Comparison of ENCODE assay signal across 31 cellular contexts in the genomic region with DNA sequence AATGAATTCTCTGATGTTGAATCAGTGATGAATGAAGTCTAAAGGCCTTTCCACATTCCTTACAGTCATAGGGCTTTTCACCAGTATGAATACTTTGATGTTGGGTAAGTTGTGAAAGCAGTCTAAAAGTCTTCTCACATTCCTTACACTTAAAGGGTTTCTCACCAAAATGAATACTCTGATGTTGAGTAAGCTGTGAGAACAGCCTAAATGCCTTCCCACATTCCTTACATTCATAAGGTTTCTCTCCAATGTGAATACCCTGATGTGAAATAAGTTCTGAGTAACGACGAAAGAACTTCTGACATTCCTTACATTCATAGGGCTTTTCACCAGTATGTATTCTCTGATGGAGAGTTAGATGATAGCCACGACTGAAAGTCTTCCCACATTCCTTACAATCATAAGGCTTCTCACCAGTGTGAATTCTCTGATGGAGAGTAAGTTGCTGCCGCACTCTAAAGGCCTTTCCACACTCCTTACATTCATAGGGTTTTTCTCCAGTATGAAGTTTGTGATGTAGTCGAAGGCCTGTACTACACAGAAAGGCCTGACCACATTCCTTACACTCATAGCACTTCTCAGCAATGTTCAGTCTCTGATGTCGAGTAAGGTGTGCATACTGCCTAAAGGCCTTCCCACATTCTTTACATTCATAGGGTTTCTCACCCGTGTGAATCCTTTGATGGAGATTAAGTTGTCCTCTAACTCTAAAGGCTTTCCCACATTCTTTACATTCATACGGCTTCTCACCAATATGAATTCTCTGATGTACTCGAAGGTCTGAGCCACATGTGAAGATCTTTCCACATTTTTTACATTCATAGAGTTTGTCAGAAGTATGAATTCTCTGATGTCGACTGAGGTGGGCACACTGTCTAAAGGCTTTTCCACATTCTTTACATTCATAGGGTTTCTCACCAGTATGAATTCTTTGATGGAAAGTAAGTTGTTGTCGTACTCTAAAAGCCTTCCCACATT. TPM values are rescaled to one million over a fixed set of nuclear protein-coding genes. Genes with fewer than 3 reads are reported as not detected.
DNase-seq lines count a peak whose midpoint lies in the region; ATAC-seq, FAIRE-seq and TF ChIP-seq lines count a peak whose summit lies in the region.
"Had no signal": no experiment of that assay in that cellular context is flagged by ENCODE, and none has a peak within 500 bp of the region (broad histone marks: within the 10 kb centered on the region; RNA-seq: fewer than 3 reads in every experiment).

No MANE protein-coding gene starts in this region.

- H3K4me1 ChIP-seq in H1 (replicated peaks in 1 of 4; ENCODE audit: control insufficient read depth in 3 of 4, insufficient read depth in 4 of 4, low read length in 3 of 4) (no peaks in the 10 kb centered on the region), trophoblast cell (ENCODE audit: control insufficient read depth in 1 of 2, insufficient read depth in 2 of 2, low read length in 2 of 2) (no peaks in the 10 kb centered on the region)
- H3K4me1 ChIP-seq: breast epithelium, HAP-1, upper lobe of right lung had no signal

- H2AFZ ChIP-seq in H1 (ENCODE audit: low read length) (no peak overlapping the region), trophoblast cell (ENCODE audit: insufficient read depth, low read length, poor library complexity) (no peak overlapping the region)
- H2AFZ ChIP-seq: PC-9 had no signal

- ATAC-seq in GM19397 (IDR thresholded peaks at IDR 0.05; ENCODE audit: unreplicated experiment) = no peak
- ATAC-seq: stimulated activated naive B cell treated with anti-CD40 and anti-IgM and Interleukin-4, amounts not matched to agents 10 μg/mL and 1 μg/mL and 100 μg/mL, for 72 hours; upper lobe of right lung had no signal

- no peaks in the 10 kb centered on the region for H3K79me2 ChIP-seq in H1 (ENCODE audit: control insufficient read depth in 1 of 2, insufficient read depth in 2 of 2, low read length in 2 of 2)
- H3K79me2 ChIP-seq in trophoblast cell (ENCODE audit: control insufficient read depth, insufficient read depth, low read length, poor library complexity) = no peaks in the 10 kb centered on the region

- H2AK5ac ChIP-seq in H1 (ENCODE audit: low read depth, low read length) = no peak overlapping the region
- no peak overlapping the region for H2AK5ac ChIP-seq in trophoblast cell (ENCODE audit: low read length)

- H3K9ac ChIP-seq in H1 (replicated peaks in 1 of 4; ENCODE audit: extremely low read depth in 1 of 4, low read depth in 3 of 4, low read length in 3 of 4) (no peak overlapping the region), trophoblast cell (ENCODE audit: low read length) (no peak overlapping the region)

- TF ChIP-seq EP300 in H1 (IDR thresholded peaks at IDR 0.05; ENCODE audit: borderline replicate concordance in 1 of 2, low read depth in 2 of 2, low read length in 2 of 2) = no peak

- H3K23me2 ChIP-seq in H1 (ENCODE audit: low read depth, low read length) = no peaks in the 10 kb centered on the region

- no peaks in the 10 kb centered on the region for H4K20me1 ChIP-seq in H1 (replicated peaks in 1 of 2; ENCODE audit: control insufficient read depth in 1 of 2, insufficient read depth in 2 of 2, low read length in 2 of 2)

- no peak overlapping the region for H4K5ac ChIP-seq in H1 (ENCODE audit: insufficient read length, low read depth, low read length)

- H2BK15ac ChIP-seq in H1 (ENCODE audit: low read length) = no peak overlapping the region

- H3K27ac ChIP-seq in H1 (ENCODE audit: low read depth, low read length) = no peak overlapping the region
- no peak overlapping the region for H3K27ac ChIP-seq in trophoblast cell (ENCODE audit: low read depth, low read length)
- H3K27ac ChIP-seq: breast epithelium, PC-9, skin epidermis, upper lobe of right lung had no signal

- WGBS in H1 (ENCODE audit: extremely low coverage in 1 of 2, insufficient coverage in 1 of 2, insufficient read length in 1 of 2, insufficient replicate concordance in 2 of 2, low coverage in 1 of 2, low lambda C conversion rate in 2 of 2, missing lambda C conversion rate in 1 of 2), 2 experiments = 90% methylated on average over 11 of the region's 11 CpGs; no CpG with 5 or more reads in 1 of the 2 experiments
- WGBS in trophoblast cell (ENCODE audit: extremely low coverage, insufficient coverage, insufficient read length) = no CpG with 5 or more reads among the region's 11 CpGs

- POLR2A ChIA-PET in H1 (lab: Charles Lee; ENCODE audit: partially characterized antibody) = no interaction called here

- H3K23ac ChIP-seq in H1 (ENCODE audit: insufficient read length) = no peak overlapping the region
- H3K23ac ChIP-seq in trophoblast cell (ENCODE audit: low read length) = no peak overlapping the region

- DNase-seq in EH (ENCODE audit: low read depth) (peak; percentile 10), RKO (ENCODE audit: low spot score) (peak; percentile 40), H1 (ENCODE audit: low read depth in 1 of 2, low spot score in 2 of 2) (no peak), trophoblast cell (peak; percentile 19 to 74), COR-L47 (lab: John Stamatoyannopoulos, UW) (no peak), DMS53 treated with DMSO at 0.1 percent for 48 hours (lab: John Stamatoyannopoulos, UW; ENCODE audit: unreplicated experiment) (no peak)
- DNase-seq in stimulated activated CD4-positive, alpha-beta T cell treated with anti-CD3 and anti-CD28 coated beads, Interleukin-4, amount 100 ng/mL, for 4 hours = no peak
- DNase-seq: activated CD4-positive, alpha-beta memory T cell treated with anti-CD3 and anti-CD28 coated beads, Interleukin-2, amount 10 ng/mL, durations not matched to agents 7 days and 5 days; activated CD4-positive, alpha-beta T cell treated with anti-CD3 and anti-CD28 coated beads for 1 hour; activated naive CD4-positive, alpha-beta T cell treated with anti-CD3 and anti-CD28 coated beads, Interleukin-2, amount 50 U/mL, for 16 hours; C1 segment of cervical spinal cord; effector CD8-positive, alpha-beta T cell; glutamatergic neuron; islet precursor cell; Karpas-422; naive B cell; NCI-H1417; NCI-H2081; NCI-H2227 treated with DMSO at 0.1 percent for 48 hours; NCI-H526 treated with DMSO at 0.1 percent for 48 hours; PC-9; SIG-M5; stimulated activated naive B cell treated with anti-CD40 and anti-IgM and Interleukin-4, amounts not matched to agents 10 μg/mL and 1 μg/mL and 100 μg/mL, for 72 hours; upper lobe of right lung had no signal

- H2BK5ac ChIP-seq in H1 (ENCODE audit: low read depth, low read length) (no peak overlapping the region), trophoblast cell (ENCODE audit: low read depth, low read length, poor library complexity) (no peak overlapping the region)

- H3K4me2 ChIP-seq in H1 (ENCODE audit: insufficient read depth in 1 of 2, low read depth in 2 of 2, low read length in 2 of 2) = no peak overlapping the region
- H3K4me2 ChIP-seq in trophoblast cell (ENCODE audit: low read length) = no peak overlapping the region
- H3K4me2 ChIP-seq: PC-9 had no signal

- H3K18ac ChIP-seq in H1 (ENCODE audit: extremely low read depth, low read length) (no peak overlapping the region), trophoblast cell (ENCODE audit: low read length) (no peak overlapping the region)

- H3K14ac ChIP-seq in H1 (ENCODE audit: insufficient read length) (no peak overlapping the region), trophoblast cell (ENCODE audit: low read length) (no peak overlapping the region)

- H3K36me3 ChIP-seq in H1 (ENCODE audit: control insufficient read depth in 2 of 4, insufficient read depth in 4 of 4, low read length in 3 of 4) (peaks cover 0 to 32% (median 12%) of the 10 kb centered on the region in 4 experiments; a peak in 5 of 8 replicates), trophoblast cell (ENCODE audit: control insufficient read depth in 1 of 2, insufficient read depth in 2 of 2, low read length in 2 of 2) (peaks cover 15 to 16% of the 10 kb centered on the region in 2 experiments)

- no peak overlapping the region for H2BK20ac ChIP-seq in H1 (ENCODE audit: low read length)

- no peak for TF ChIP-seq RAD21 in H1 (IDR thresholded peaks at IDR 0.05 in 1 of 2, conservative IDR thresholded peaks at IDR 0.05 in 1 of 2; ENCODE audit: low read depth in 2 of 2, low read length in 2 of 2)

- H3K56ac ChIP-seq in H1 (replicated peaks; ENCODE audit: insufficient read length, low read depth, low read length) = no peak overlapping the region

- H3K27me3 ChIP-seq in H1 (replicated peaks in 1 of 4; ENCODE audit: control insufficient read depth in 3 of 4, extremely low read depth in 1 of 4, insufficient read depth in 3 of 4, low read length in 3 of 4) (no peaks in the 10 kb centered on the region), trophoblast cell (ENCODE audit: insufficient read depth, low read length) (no peaks in the 10 kb centered on the region)
- H3K27me3 ChIP-seq: breast epithelium, upper lobe of right lung had no signal

- no peak overlapping the region for H2BK12ac ChIP-seq in H1 (ENCODE audit: low read depth, low read length)
- H2BK12ac ChIP-seq in trophoblast cell (ENCODE audit: low read length) = no peak overlapping the region

- H4K91ac ChIP-seq in H1 (replicated peaks; ENCODE audit: insufficient read length, low read length) = no peak overlapping the region
- H4K91ac ChIP-seq in trophoblast cell (ENCODE audit: low read depth, low read length) = no peak overlapping the region

- H3K4me3 ChIP-seq in H1 (ENCODE audit: extremely low read depth in 1 of 4, insufficient read depth in 2 of 4, low read depth in 3 of 4, low read length in 4 of 4) = no peak overlapping the region
- H3K4me3 ChIP-seq in trophoblast cell (ENCODE audit: low read depth, low read length) = no peak overlapping the region
- H3K4me3 ChIP-seq: breast epithelium, HAP-1, PC-9, skin epidermis, upper lobe of right lung had no signal

- H3K79me1 ChIP-seq in H1 (ENCODE audit: low read depth, low read length) (no peaks in the 10 kb centered on the region), trophoblast cell (ENCODE audit: low read length) (no peaks in the 10 kb centered on the region)

- no peak for FAIRE-seq in H1 (lab: Jason Lieb, UNC)
- FAIRE-seq: colon, GM19239 had no signal

- H3K9me3 ChIP-seq in H1 (ENCODE audit: insufficient read depth in 2 of 2, low read depth in 1 of 2, low read length in 1 of 2) (peaks cover 38 to 42% of the 10 kb centered on the region in 2 experiments), trophoblast cell (ENCODE audit: insufficient read depth, low read depth, low read length) (peaks cover 11% of the 10 kb centered on the region)

- TF ChIP-seq CTCF in H1 (IDR thresholded peaks at IDR 0.05; ENCODE audit: control extremely low read depth in 1 of 3, insufficient read depth in 1 of 3, low read depth in 1 of 3, low read length in 3 of 3) = no peak

- H3K4ac ChIP-seq in H1 (replicated peaks; ENCODE audit: insufficient read length, low read depth, low read length) = no peak overlapping the region
- no peak overlapping the region for H3K4ac ChIP-seq in trophoblast cell (ENCODE audit: low read depth, low read length)

- CTCF ChIA-PET in H1 (lab: Charles Lee; ENCODE audit: partially characterized antibody) = no interaction called here

- H2BK120ac ChIP-seq in H1 (replicated peaks; ENCODE audit: low read depth, low read length) = no peak overlapping the region
- no peak overlapping the region for H2BK120ac ChIP-seq in trophoblast cell (ENCODE audit: insufficient read depth, low read length, poor library complexity)

- no peak overlapping the region for H4K12ac ChIP-seq in trophoblast cell (ENCODE audit: low read depth, low read length)

- H4K8ac ChIP-seq in H1 (ENCODE audit: extremely low read depth, insufficient read depth, low read length) (no peak overlapping the region), trophoblast cell (ENCODE audit: low read depth, low read length) (no peak overlapping the region)

- TF ChIP-seq POLR2A in H1 (IDR thresholded peaks at IDR 0.05; ENCODE audit: control extremely low read depth in 1 of 2, low read depth in 2 of 2, low read length in 2 of 2) = no peak

RNA-seq across cellular contexts. Expression of a gene that starts 19.9 kb away (rescaled TPM):
- 6.1 and 8.7 TPM in 2 replicates for total RNA-seq in H1 (2021; fragmentation: NEBNext Ultra II Directional; extraction: Animal tissue kit (Norgen Biotek cat#: 25700))
- 1.3 and 1.4 TPM in 2 replicates for polyA plus RNA-seq in H1 (2011; rRNA removed)
- 1.6 TPM for polyA plus RNA-seq in H1 (2011; cell fraction: cytosol; rRNA removed)
- 3.6 TPM for polyA plus RNA-seq in H1 (2011; cell fraction: nucleus; rRNA removed)
- polyA plus RNA-seq in H1 (2012, experiment 1 of 2) = 3.2 to 4.7 TPM (median 4.0 TPM) in 4 replicates
- polyA plus RNA-seq in H1 (2012, experiment 2 of 2) = 0.37 TPM
- 2.9 TPM for polyA plus RNA-seq in H1 (2013, experiment 1 of 2)
- 2.5 TPM for polyA plus RNA-seq in H1 (2013, experiment 2 of 2)
- 4.7 and 6.9 TPM in 2 replicates for polyA minus RNA-seq in H1 (2011; rRNA and poly(A)+ RNA removed)
- 2.3 TPM for polyA minus RNA-seq in H1 (2011; cell fraction: cytosol; rRNA and poly(A)+ RNA removed)
- polyA minus RNA-seq in H1 (2011; cell fraction: nucleus; rRNA and poly(A)+ RNA removed) = 9.9 TPM
- 4.8 and 4.9 TPM in 2 replicates for polyA plus RNA-seq in trophoblast cell (2013)

RNA-seq across cellular contexts. Expression of a gene that starts 40.7 kb away (rescaled TPM):
- total RNA-seq in H1 (2021; fragmentation: NEBNext Ultra II Directional; extraction: Animal tissue kit (Norgen Biotek cat#: 25700)) = 0.17 and 0.21 TPM in 2 replicates
- 0.15 TPM in 1 of 2 replicates, not detected in the other for polyA plus RNA-seq in H1 (2011; rRNA removed)
- polyA plus RNA-seq in H1 (2011; cell fraction: cytosol; rRNA removed) = 0.19 TPM
- 0.04 TPM for polyA plus RNA-seq in H1 (2011; cell fraction: nucleus; rRNA removed)
- polyA plus RNA-seq in H1 (2012, experiment 1 of 2) = 0.11 to 0.29 TPM in 2 of 4 replicates, not detected in the others
- not detected for polyA plus RNA-seq in H1 (2012, experiment 2 of 2)
- 0.20 TPM for polyA plus RNA-seq in H1 (2013, experiment 1 of 2)
- 0.13 TPM for polyA plus RNA-seq in H1 (2013, experiment 2 of 2)
- 0.54 TPM in 1 of 2 replicates, not detected in the other for polyA minus RNA-seq in H1 (2011; rRNA and poly(A)+ RNA removed)
- not detected for polyA minus RNA-seq in H1 (2011; cell fraction: cytosol; rRNA and poly(A)+ RNA removed)
- 0.20 TPM for polyA minus RNA-seq in H1 (2011; cell fraction: nucleus; rRNA and poly(A)+ RNA removed)
- polyA plus RNA-seq in trophoblast cell (2013) = 0.19 and 0.24 TPM in 2 replicates
- total RNA-seq: epithelial cell of proximal tubule had no signal

RNA-seq across cellular contexts. Expression of a gene that starts 40.8 kb away (rescaled TPM):
- 3.9 and 6.4 TPM in 2 replicates for total RNA-seq in H1 (2021; fragmentation: NEBNext Ultra II Directional; extraction: Animal tissue kit (Norgen Biotek cat#: 25700))
- 1.0 and 1.8 TPM in 2 replicates for polyA plus RNA-seq in H1 (2011; rRNA removed)
- 1.4 TPM for polyA plus RNA-seq in H1 (2011; cell fraction: cytosol; rRNA removed)
- polyA plus RNA-seq in H1 (2011; cell fraction: nucleus; rRNA removed) = 1.5 TPM
- polyA plus RNA-seq in H1 (2012, experiment 1 of 2) = 1.9 to 3.5 TPM (median 2.7 TPM) in 4 replicates
- polyA plus RNA-seq in H1 (2012, experiment 2 of 2) = 0.28 TPM
- polyA plus RNA-seq in H1 (2013, experiment 1 of 2) = 2.4 TPM
- polyA plus RNA-seq in H1 (2013, experiment 2 of 2) = 2.3 TPM
- 4.0 and 4.6 TPM in 2 replicates for polyA minus RNA-seq in H1 (2011; rRNA and poly(A)+ RNA removed)
- 2.3 TPM for polyA minus RNA-seq in H1 (2011; cell fraction: cytosol; rRNA and poly(A)+ RNA removed)
- 7.5 TPM for polyA minus RNA-seq in H1 (2011; cell fraction: nucleus; rRNA and poly(A)+ RNA removed)
- 2.1 and 2.2 TPM in 2 replicates for polyA plus RNA-seq in trophoblast cell (2013)

Comparison
In these comparisons a context has a peak if more than half of its experiments do, and no peak if none do; other contexts are left out.
1. DNase-seq: peak in EH (single experiment), RKO (single experiment) and trophoblast cell (2 of 2); none in H1 (0 of 2), stimulated activated CD4-positive, alpha-beta T cell treated with anti-CD3 and anti-CD28 coated beads, Interleukin-4, amount 100 ng/mL, for 4 hours (0 of 2), COR-L47 (single experiment) and DMS53 treated with DMSO at 0.1 percent for 48 hours (single experiment).